ENCODE assay signal across 17 cellular contexts in the genomic region with DNA sequence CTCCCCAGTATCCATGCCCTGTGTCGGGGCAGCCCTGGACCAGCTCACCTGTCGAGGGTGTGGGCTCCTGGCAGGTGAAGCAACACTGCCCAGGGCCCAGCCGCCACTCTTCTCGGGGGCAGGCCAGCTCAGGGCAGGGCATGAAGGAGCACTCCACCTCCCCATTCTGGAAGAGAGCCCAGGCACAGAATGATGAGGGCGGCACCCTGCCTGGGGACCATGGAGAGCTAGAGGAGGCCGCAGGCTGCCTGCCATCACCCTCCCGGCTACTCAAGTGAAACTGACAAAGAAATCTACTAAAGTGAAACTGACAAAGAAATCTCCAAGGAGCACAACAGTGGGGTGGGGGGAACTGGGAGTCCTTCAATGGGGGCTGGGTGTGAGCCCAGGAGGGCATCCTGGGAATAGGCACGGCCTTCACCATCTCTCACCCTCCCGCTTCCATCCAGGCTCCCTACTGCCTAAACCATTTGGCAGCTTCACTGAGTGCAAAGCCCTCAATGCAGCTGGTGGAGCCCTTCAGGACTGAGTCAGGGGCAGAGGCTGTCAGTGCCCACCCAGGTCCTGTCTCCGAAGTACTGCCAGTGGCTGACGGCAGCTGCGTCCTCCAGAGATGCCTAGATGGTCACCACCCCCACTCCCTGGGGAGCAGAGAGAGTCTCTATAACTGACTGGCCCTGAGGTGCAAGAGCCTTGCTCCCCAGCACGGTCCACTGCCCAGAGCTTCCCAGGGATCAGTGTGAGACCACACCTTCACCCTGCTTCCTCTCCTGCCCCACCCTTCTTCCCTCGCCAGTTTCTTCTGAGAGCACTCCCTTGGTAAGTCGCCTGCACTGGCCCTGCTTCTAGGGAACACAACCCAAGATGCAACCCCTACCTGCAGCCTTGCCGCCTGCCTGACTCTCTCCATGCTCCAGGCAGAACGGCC. TPM values are rescaled to one million over a fixed set of nuclear protein-coding genes. Genes with fewer than 3 reads are reported as not detected.
DNase-seq lines count a peak whose midpoint lies in the region; ATAC-seq and TF ChIP-seq lines count a peak whose summit lies in the region.
"Had no signal": no experiment of that assay in that cellular context is flagged by ENCODE, and none has a peak within 500 bp of the region (broad histone marks: within the 10 kb centered on the region; RNA-seq: fewer than 3 reads in every experiment).

No MANE protein-coding gene starts in this region.

- H3K27ac ChIP-seq in breast epithelium, result no peak overlapping the region
- no peak overlapping the region for H3K27ac ChIP-seq in RWPE2 (ENCODE audit: poor library complexity, severe bottlenecking)
- no peak overlapping the region for H3K27ac ChIP-seq in transverse colon
- H3K27ac ChIP-seq in sigmoid colon, result no peak overlapping the region
- H3K27ac ChIP-seq: heart left ventricle had no signal

- no peak overlapping the region for H3K27ac Mint-ChIP-seq in MCF 10A (ENCODE audit: low read depth, unreplicated experiment)
- H3K27ac Mint-ChIP-seq in stimulated activated effector memory CD8-positive, alpha-beta T cell treated with anti-CD3 and anti-CD28 coated beads, Interleukin-12 subunit alpha, Interleukin-12 subunit beta, amount 100 ng/mL, for 72 hours, result no peak overlapping the region
- H3K27ac Mint-ChIP-seq: activated naive CD4-positive, alpha-beta T cell treated with anti-CD3 and anti-CD28 coated beads, Interleukin-2, amount 50 U/mL, for 24 hours had no signal

- H3K9me3 ChIP-seq in breast epithelium, result no peaks in the 10 kb centered on the region
- no peaks in the 10 kb centered on the region for H3K9me3 ChIP-seq in RWPE2 (ENCODE audit: severe bottlenecking)
- H3K9me3 ChIP-seq in transverse colon, result no peaks in the 10 kb centered on the region
- no peaks in the 10 kb centered on the region for H3K9me3 ChIP-seq in sigmoid colon
- H3K9me3 ChIP-seq: heart left ventricle had no signal

- H3K36me3 ChIP-seq in breast epithelium (no peaks in the 10 kb centered on the region), RWPE2 (ENCODE audit: low read depth) (no peaks in the 10 kb centered on the region), transverse colon (no peaks in the 10 kb centered on the region), sigmoid colon (no peaks in the 10 kb centered on the region)
- H3K36me3 ChIP-seq: heart left ventricle had no signal

- H3K4me1 Mint-ChIP-seq in MCF 10A (ENCODE audit: insufficient read depth, unreplicated experiment), result no peaks in the 10 kb centered on the region
- H3K4me1 Mint-ChIP-seq in stimulated activated effector memory CD8-positive, alpha-beta T cell treated with anti-CD3 and anti-CD28 coated beads, Interleukin-12 subunit alpha, Interleukin-12 subunit beta, amount 100 ng/mL, for 72 hours, result no peaks in the 10 kb centered on the region
- H3K4me1 Mint-ChIP-seq: activated naive CD4-positive, alpha-beta T cell treated with anti-CD3 and anti-CD28 coated beads, Interleukin-2, amount 50 U/mL, for 24 hours; central memory CD8-positive, alpha-beta T cell had no signal

- no peaks in the 10 kb centered on the region for H3K9me3 Mint-ChIP-seq in MCF 10A (ENCODE audit: unreplicated experiment)
- no peaks in the 10 kb centered on the region for H3K9me3 Mint-ChIP-seq in stimulated activated effector memory CD8-positive, alpha-beta T cell treated with anti-CD3 and anti-CD28 coated beads, Interleukin-12 subunit alpha, Interleukin-12 subunit beta, amount 100 ng/mL, for 72 hours
- H3K9me3 Mint-ChIP-seq: activated naive CD4-positive, alpha-beta T cell treated with anti-CD3 and anti-CD28 coated beads, Interleukin-2, amount 50 U/mL, for 24 hours; central memory CD8-positive, alpha-beta T cell; neural crest cell had no signal

- POLR2A ChIA-PET in MCF 10A (lab: Yijun Ruan, JAX), result interaction anchor here (0.6 to 1.4 kb wide), 5 partner anchors 24 to 1135 kb away, joined by 3 to 8 read pairs (median 3); no protein-coding TSS in a partner anchor

- no peak overlapping the region for H3K4me3 ChIP-seq in breast epithelium
- H3K4me3 ChIP-seq in RWPE2 (ENCODE audit: severe bottlenecking), result no peak overlapping the region
- no peak overlapping the region for H3K4me3 ChIP-seq in transverse colon
- no peak overlapping the region for H3K4me3 ChIP-seq in sigmoid colon
- H3K4me3 ChIP-seq: heart left ventricle, smooth muscle cell had no signal

- ATAC-seq in RWPE2 (ENCODE audit: low read depth) (peak; percentile 70), left colon (peak; percentile 90)
- ATAC-seq in stimulated activated effector memory CD8-positive, alpha-beta T cell treated with anti-CD3 and anti-CD28 coated beads, Interleukin-12 subunit alpha, Interleukin-12 subunit beta, amount 100 ng/mL, for 72 hours, result no peak

- no TSS peak for BruUV-seq in MCF 10A (replicated peaks; lab: Mats Ljungman, UMichigan)

- no peak for TF ChIP-seq POLR2A in breast epithelium (IDR thresholded peaks at IDR 0.05)
- no peak for TF ChIP-seq POLR2A in transverse colon (IDR thresholded peaks at IDR 0.05)
- TF ChIP-seq POLR2A in sigmoid colon (IDR thresholded peaks at IDR 0.05), result no peak

- H3K4me1 ChIP-seq in breast epithelium (no peaks in the 10 kb centered on the region), RWPE2 (ENCODE audit: insufficient read depth, poor library complexity, severe bottlenecking) (no peaks in the 10 kb centered on the region), transverse colon (no peaks in the 10 kb centered on the region), sigmoid colon (no peaks in the 10 kb centered on the region)
- H3K4me1 ChIP-seq: heart left ventricle had no signal

- no peaks in the 10 kb centered on the region for H3K27me3 ChIP-seq in breast epithelium
- no peaks in the 10 kb centered on the region for H3K27me3 ChIP-seq in RWPE2 (ENCODE audit: insufficient read depth, poor library complexity, severe bottlenecking)
- peaks cover 11% of the 10 kb centered on the region for H3K27me3 ChIP-seq in transverse colon
- no peaks in the 10 kb centered on the region for H3K27me3 ChIP-seq in sigmoid colon
- H3K27me3 ChIP-seq: heart left ventricle had no signal

- in situ Hi-C loops in transverse colon (cut with MboI; ENCODE audit: low pct_ligation_motif_present in 1 of 4, low pct_unique_long_range_greater_than_20kb in 1 of 4, low sequenced_read_pairs in 3 of 4), result loop anchor here in 1 of 4 donors (25.0 kb wide), 1 partner anchor 114 kb away; a partner anchor contains a TSS

- intact Hi-C loops in MCF 10A (cut with micrococcal nuclease) (no loop called here), breast epithelium (cut with DNase I; ENCODE audit: low total_unique reads) (no loop called here), left colon (cut with DNase I, micrococcal nuclease) (no loop called here), transverse colon (cut with DNase I; ENCODE audit: low total_unique reads) (no loop called here), sigmoid colon (cut with DNase I) (no loop called here)

- TF ChIP-seq EP300 in transverse colon (IDR thresholded peaks at IDR 0.05; ENCODE audit: low read depth), result no peak
- no peak for TF ChIP-seq EP300 in sigmoid colon (IDR thresholded peaks at IDR 0.05)

- H3K4me3 Mint-ChIP-seq in MCF 10A (ENCODE audit: unreplicated experiment), result no peak overlapping the region
- H3K4me3 Mint-ChIP-seq in stimulated activated effector memory CD8-positive, alpha-beta T cell treated with anti-CD3 and anti-CD28 coated beads, Interleukin-12 subunit alpha, Interleukin-12 subunit beta, amount 100 ng/mL, for 72 hours, result no peak overlapping the region
- H3K4me3 Mint-ChIP-seq: activated naive CD4-positive, alpha-beta T cell treated with anti-CD3 and anti-CD28 coated beads, Interleukin-2, amount 50 U/mL, for 24 hours; central memory CD8-positive, alpha-beta T cell; neural crest cell had no signal

- no peaks in the 10 kb centered on the region for H3K27me3 Mint-ChIP-seq in MCF 10A (ENCODE audit: insufficient read depth, unreplicated experiment)
- H3K27me3 Mint-ChIP-seq: activated naive CD4-positive, alpha-beta T cell treated with anti-CD3 and anti-CD28 coated beads, Interleukin-2, amount 50 U/mL, for 24 hours had no signal

- TF ChIP-seq CTCF in MCF 10A (IDR thresholded peaks at IDR 0.05; ENCODE audit: unreplicated experiment) (no peak), breast epithelium (IDR thresholded peaks at IDR 0.05) (no peak), RWPE2 (IDR thresholded peaks at IDR 0.05; ENCODE audit: poor library complexity, severe bottlenecking) (no peak), transverse colon (IDR thresholded peaks at IDR 0.05) (no peak), sigmoid colon (IDR thresholded peaks at IDR 0.05) (no peak)

- peak; percentile 79 for DNase-seq in MCF 10A (ENCODE audit: unreplicated experiment)
- DNase-seq in breast epithelium (ENCODE audit: low spot score in 2 of 2), result no peak
- DNase-seq in RWPE2 (ENCODE audit: low spot score), result no peak
- DNase-seq in left colon, result peak in 1 of 2 donors; percentile 28
- DNase-seq in transverse colon, result peak; percentile 40
- DNase-seq in stimulated activated effector memory CD8-positive, alpha-beta T cell treated with anti-CD3 and anti-CD28 coated beads, Interleukin-12 subunit alpha, Interleukin-12 subunit beta, amount 100 ng/mL, for 72 hours (ENCODE audit: low spot score in 2 of 2), result no peak
- no peak for DNase-seq in sigmoid colon
- DNase-seq in NCI-H510A treated with DMSO at 0.1 percent for 48 hours (lab: John Stamatoyannopoulos, UW), result no peak
- DNase-seq: 8988T, GF-D8, H7, heart left ventricle, SW 1271 had no signal

- peaks cover 7% of the 10 kb centered on the region for H3K36me3 Mint-ChIP-seq in MCF 10A (ENCODE audit: insufficient read depth, unreplicated experiment)
- H3K36me3 Mint-ChIP-seq in stimulated activated effector memory CD8-positive, alpha-beta T cell treated with anti-CD3 and anti-CD28 coated beads, Interleukin-12 subunit alpha, Interleukin-12 subunit beta, amount 100 ng/mL, for 72 hours, result peaks cover 5% of the 10 kb centered on the region
- H3K36me3 Mint-ChIP-seq: activated naive CD4-positive, alpha-beta T cell treated with anti-CD3 and anti-CD28 coated beads, Interleukin-2, amount 50 U/mL, for 24 hours had no signal

- 72 to 100% methylated on average over 1 to 15 of the region's 17 CpGs for WGBS in transverse colon (ENCODE audit: low coverage in 1 of 2), 2 donors
- WGBS in sigmoid colon, 2 donors, result 43 to 78% methylated on average over 17 of the region's 17 CpGs

- CTCF ChIA-PET in MCF 10A (lab: Yijun Ruan, JAX), result interaction anchor here (0.7 to 1.5 kb wide), 3 partner anchors 20 to 497 kb away, joined by 3 to 4 read pairs (median 3); no protein-coding TSS in a partner anchor

RNA-seq across cellular contexts. Expression of a gene that starts 21.7 kb away (rescaled TPM):
- total RNA-seq in MCF 10A (2022) (0.54 and 1.1 TPM in 2 replicates), breast epithelium (1 to 10 TPM in 2 of 3 donors, under 1 TPM in 1; 0.88 to 3.2 (median 2.6) TPM), left colon (under 1 TPM; 0.36 to 0.76 TPM), transverse colon (1 to 10 TPM in 1 of 4 donors, under 1 TPM in 2, not detected in 1; 0.16 to 2.2 (median 0.41) TPM), sigmoid colon (1 to 10 TPM in 2 of 4 donors, under 1 TPM in 2; 0.49 to 5.5 (median 0.81) TPM)
- under 1 TPM in 1 of 3 donors, not detected in 2; 0.61 TPM for polyA plus RNA-seq in sigmoid colon

RNA-seq across cellular contexts. Expression of a gene that starts 32.4 kb away (rescaled TPM):
- total RNA-seq in MCF 10A (2022) (not detected in 2 replicates), breast epithelium (1 to 10 TPM in 2 of 3 donors, under 1 TPM in 1; 0.98 to 2.1 (median 1.6) TPM), left colon (under 1 TPM in 1 of 2 donors, not detected in 1; 0.22 TPM), transverse colon (10 to 100 TPM in 1 of 4 donors, under 1 TPM in 1, not detected in 2; 0.55 to 15.0 TPM), sigmoid colon (1 to 10 TPM in 1 of 4 donors, not detected in 3; 2.1 TPM)
- 1 to 10 TPM in 2 of 3 donors, not detected in 1; 1.2 to 1.8 TPM for polyA plus RNA-seq in sigmoid colon
- total RNA-seq: neural crest cell, smooth muscle cell had no signal

RNA-seq across cellular contexts. Expression of a gene that starts 51.3 kb away (rescaled TPM):
- total RNA-seq in MCF 10A (2022), result not detected in 2 replicates
- total RNA-seq in breast epithelium, result 1 to 10 TPM in 2 of 3 donors, not detected in 1; 1.8 to 8.9 TPM
- under 1 TPM; 0.14 to 0.52 TPM for total RNA-seq in left colon
- total RNA-seq in transverse colon, result 10 to 100 TPM in 1 of 4 donors, 1 to 10 TPM in 1, not detected in 2; 1.6 to 25.4 TPM
- total RNA-seq in sigmoid colon, result 1 to 10 TPM in 2 of 4 donors, not detected in 2; 2.5 to 4.3 TPM
- 10 to 100 TPM in 1 of 3 donors, 1 to 10 TPM in 1, under 1 TPM in 1; 0.26 to 27.6 (median 5.3) TPM for polyA plus RNA-seq in sigmoid colon
- total RNA-seq: neural crest cell, smooth muscle cell had no signal
- polyA plus RNA-seq: smooth muscle cell had no signal

RNA-seq across cellular contexts. Expression of a gene that starts 59.5 kb away (rescaled TPM):
- 172 and 188 TPM in 2 replicates for total RNA-seq in MCF 10A (2022)
- 100 to 1,000 TPM; 131 to 150 (median 145) TPM for total RNA-seq in breast epithelium
- 100 to 1,000 TPM; 138 to 149 TPM for total RNA-seq in left colon
- 100 to 1,000 TPM; 105 to 127 (median 123) TPM for total RNA-seq in transverse colon
- total RNA-seq in sigmoid colon, result 100 to 1,000 TPM; 101 to 108 (median 105) TPM
- polyA plus RNA-seq in sigmoid colon, result 100 to 1,000 TPM in 1 of 3 donors, 10 to 100 TPM in 2; 68.2 to 120 (median 75.1) TPM

RNA-seq across cellular contexts. Expression of a gene that starts 59.6 kb away (rescaled TPM):
- 79.7 and 93.7 TPM in 2 replicates for total RNA-seq in MCF 10A (2022)
- total RNA-seq in breast epithelium, result 10 to 100 TPM; 15.2 to 34.4 (median 26.9) TPM
- total RNA-seq in left colon, result 10 to 100 TPM; 58.5 to 61.5 TPM
- 100 to 1,000 TPM in 1 of 4 donors, 10 to 100 TPM in 3; 32.9 to 103 (median 40.4) TPM for total RNA-seq in transverse colon
- total RNA-seq in sigmoid colon, result 10 to 100 TPM; 10.8 to 12.0 (median 11.8) TPM
- 10 to 100 TPM; 14.4 to 40.0 (median 29.4) TPM for polyA plus RNA-seq in sigmoid colon

Comparison
In these comparisons a context has a peak if more than half of its experiments do, and no peak if none do; other contexts are left out.
1. DNase-seq: peak in MCF 10A (single experiment) and transverse colon (single experiment); none in breast epithelium (0 of 2), RWPE2 (single experiment), stimulated activated effector memory CD8-positive, alpha-beta T cell treated with anti-CD3 and anti-CD28 coated beads, Interleukin-12 subunit alpha, Interleukin-12 subunit beta, amount 100 ng/mL, for 72 hours (0 of 2), sigmoid colon (single experiment) and NCI-H510A treated with DMSO at 0.1 percent for 48 hours (single experiment).